Comparison of ENCODE assay signal across 1 cellular context in genomic region chr9:106717686-106718085, GRCh38.
TF ChIP-seq lines count a peak whose summit lies in the region.

No MANE protein-coding gene starts in this region.

TF ChIP-seq in HepG2, 621 proteins besides CTCF, POLR2A, EP300 and RAD21 (continued from another document):
- no peak for TF ChIP-seq ARID5B (CRISPR knock-in tag; IDR thresholded peaks at IDR 0.05)
- no peak for TF ChIP-seq SRSF4 (IDR thresholded peaks at IDR 0.05; ENCODE audit: low read depth, low read length, poor library complexity, severe bottlenecking)
- TF ChIP-seq CC2D1A (CRISPR knock-in tag; IDR thresholded peaks at IDR 0.05) = no peak
- TF ChIP-seq ZMAT5 (CRISPR knock-in tag; IDR thresholded peaks at IDR 0.05; ENCODE audit: borderline replicate concordance, low read depth) = no peak
